ENCODE assay signal across 14 cellular contexts in the genomic region with DNA sequence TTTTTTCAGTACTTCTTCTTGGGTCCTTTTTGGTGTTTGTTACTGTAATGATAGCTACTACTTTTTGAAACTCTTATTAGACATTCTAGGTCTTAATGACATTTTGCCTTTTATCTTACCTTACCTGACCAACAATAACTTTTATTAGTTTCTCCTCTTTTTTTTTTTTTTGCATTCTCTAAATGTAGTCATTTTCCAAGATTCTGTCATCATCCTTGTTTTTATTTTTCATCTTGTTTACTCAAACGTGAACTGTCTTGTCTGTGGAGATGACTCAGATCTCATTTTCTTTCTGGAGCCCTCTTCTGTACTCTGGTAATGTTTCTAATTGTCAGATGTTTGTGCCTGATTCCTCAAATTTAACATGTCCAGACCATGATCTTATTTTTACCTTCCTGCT. TPM values are rescaled to one million over a fixed set of nuclear protein-coding genes. Genes with fewer than 3 reads are reported as not detected.
A peak's percentile ranks its signal among the peaks of the same experiment; 100 is the strongest.
DNase-seq lines count a peak whose midpoint lies in the region; ATAC-seq and TF ChIP-seq lines count a peak whose summit lies in the region.
"Had no signal": no experiment of that assay in that cellular context is flagged by ENCODE, and none has a peak within 500 bp of the region (broad histone marks: within the 10 kb centered on the region; RNA-seq: fewer than 3 reads in every experiment).

No MANE protein-coding gene starts in this region.

- peaks cover 44% of the 10 kb centered on the region for H3K4me1 Mint-ChIP-seq in activated naive CD4-positive, alpha-beta T cell treated with anti-CD3 and anti-CD28 coated beads, Interleukin-2, amount 50 U/mL, for 24 hours
- H3K4me1 Mint-ChIP-seq in T-helper 1 cell treated with Interleukin-12 subunit alpha and Interleukin-12 subunit beta and Interleukin-4 antibody, amounts not matched to agents 30 μg/mL and 1 μg/mL, for 36 hours (ENCODE audit: low read depth) = peaks cover 29% of the 10 kb centered on the region

- H3K27me3 ChIP-seq in suprapubic skin = no peaks in the 10 kb centered on the region
- H3K27me3 ChIP-seq: neural progenitor cell, stomach had no signal

- no peak overlapping the region for H3K27ac Mint-ChIP-seq in activated naive CD4-positive, alpha-beta T cell treated with anti-CD3 and anti-CD28 coated beads, Interleukin-2, amount 50 U/mL, for 24 hours
- no peak overlapping the region for H3K27ac Mint-ChIP-seq in T-helper 1 cell treated with Interleukin-12 subunit alpha and Interleukin-12 subunit beta and Interleukin-4 antibody, amounts not matched to agents 30 μg/mL and 1 μg/mL, for 36 hours
- H3K27ac Mint-ChIP-seq: neural progenitor cell had no signal

- H3K4me3 ChIP-seq in fibroblast of villous mesenchyme (ENCODE audit: low read depth, low read length) = no peak overlapping the region
- peak overlapping the region; percentile 99 for H3K4me3 ChIP-seq in suprapubic skin
- H3K4me3 ChIP-seq: neural progenitor cell had no signal

- no peaks in the 10 kb centered on the region for H3K36me3 ChIP-seq in suprapubic skin
- H3K36me3 ChIP-seq: neural progenitor cell, stomach had no signal

- no peak for TF ChIP-seq POLR2A in suprapubic skin (IDR thresholded peaks at IDR 0.05)
- TF ChIP-seq POLR2A in GM18505 (IDR thresholded peaks at IDR 0.05; ENCODE audit: borderline replicate concordance, extremely low read depth, insufficient read depth, insufficient read length) = no peak

- H3K27me3 Mint-ChIP-seq in activated naive CD4-positive, alpha-beta T cell treated with anti-CD3 and anti-CD28 coated beads, Interleukin-2, amount 50 U/mL, for 24 hours = no peaks in the 10 kb centered on the region
- peaks cover 3% of the 10 kb centered on the region for H3K27me3 Mint-ChIP-seq in T-helper 1 cell treated with Interleukin-12 subunit alpha and Interleukin-12 subunit beta and Interleukin-4 antibody, amounts not matched to agents 30 μg/mL and 1 μg/mL, for 36 hours (ENCODE audit: low read depth)

- TF ChIP-seq CTCF in fibroblast of villous mesenchyme (IDR thresholded peaks at IDR 0.05; ENCODE audit: insufficient read depth, low read depth, low read length) = no peak
- no peak for TF ChIP-seq CTCF in suprapubic skin (IDR thresholded peaks at IDR 0.05)

- WGBS in suprapubic skin = 9% methylated on average over 1 of the region's 1 CpG

- peak overlapping the region; percentile 75 for H3K27ac ChIP-seq in suprapubic skin
- H3K27ac ChIP-seq: neural progenitor cell had no signal

- no peaks in the 10 kb centered on the region for H3K36me3 Mint-ChIP-seq in activated naive CD4-positive, alpha-beta T cell treated with anti-CD3 and anti-CD28 coated beads, Interleukin-2, amount 50 U/mL, for 24 hours
- peaks cover 1% of the 10 kb centered on the region for H3K36me3 Mint-ChIP-seq in T-helper 1 cell treated with Interleukin-12 subunit alpha and Interleukin-12 subunit beta and Interleukin-4 antibody, amounts not matched to agents 30 μg/mL and 1 μg/mL, for 36 hours (ENCODE audit: low read depth)
- H3K36me3 Mint-ChIP-seq: neural progenitor cell had no signal

- no peak for TF ChIP-seq EP300 in suprapubic skin (IDR thresholded peaks at IDR 0.05)

- DNase-seq in activated naive CD4-positive, alpha-beta T cell treated with anti-CD3 and anti-CD28 coated beads, Interleukin-2, amount 50 U/mL, for 16 hours = no peak
- DNase-seq in fibroblast of villous mesenchyme (ENCODE audit: low read depth) (peak; percentile 63), suprapubic skin (ENCODE audit: low spot score in 2 of 2) (no peak), epidermal melanocyte (ENCODE audit: insufficient read length, low spot score) (no peak)
- DNase-seq: DMS 273 treated with DMSO at 0.1 percent for 48 hours, Karpas-422, NCI-H1694, NCI-H510A, stomach had no signal

- peak overlapping the region; percentile 35 for H3K4me3 Mint-ChIP-seq in activated naive CD4-positive, alpha-beta T cell treated with anti-CD3 and anti-CD28 coated beads, Interleukin-2, amount 50 U/mL, for 24 hours
- H3K4me3 Mint-ChIP-seq in T-helper 1 cell treated with Interleukin-12 subunit alpha and Interleukin-12 subunit beta and Interleukin-4 antibody, amounts not matched to agents 30 μg/mL and 1 μg/mL, for 36 hours = peak overlapping the region; percentile 55
- H3K4me3 Mint-ChIP-seq: neural progenitor cell had no signal

- no peaks in the 10 kb centered on the region for H3K9me3 ChIP-seq in suprapubic skin
- H3K9me3 ChIP-seq: stomach had no signal

- peaks cover 60% of the 10 kb centered on the region for H3K4me1 ChIP-seq in suprapubic skin

- H3K9me3 Mint-ChIP-seq in activated naive CD4-positive, alpha-beta T cell treated with anti-CD3 and anti-CD28 coated beads, Interleukin-2, amount 50 U/mL, for 24 hours = no peaks in the 10 kb centered on the region
- H3K9me3 Mint-ChIP-seq in T-helper 1 cell treated with Interleukin-12 subunit alpha and Interleukin-12 subunit beta and Interleukin-4 antibody, amounts not matched to agents 30 μg/mL and 1 μg/mL, for 36 hours = no peaks in the 10 kb centered on the region
- H3K9me3 Mint-ChIP-seq: neural progenitor cell had no signal

- ATAC-seq in GM19397 (IDR thresholded peaks at IDR 0.05; ENCODE audit: unreplicated experiment) (no peak), GM18505 (IDR thresholded peaks at IDR 0.05; ENCODE audit: unreplicated experiment) (no peak)

RNA-seq across cellular contexts. Expression of a gene that starts 2.9 kb away (rescaled TPM):
- total RNA-seq in fibroblast of villous mesenchyme (14.8 and 25.9 TPM in 2 replicates), suprapubic skin (100 to 1,000 TPM in 1 of 4 donors, 10 to 100 TPM in 3; 62.7 to 130 (median 88.3) TPM)
